Comparison of ENCODE assay signal across 14 cellular contexts in the genomic region with DNA sequence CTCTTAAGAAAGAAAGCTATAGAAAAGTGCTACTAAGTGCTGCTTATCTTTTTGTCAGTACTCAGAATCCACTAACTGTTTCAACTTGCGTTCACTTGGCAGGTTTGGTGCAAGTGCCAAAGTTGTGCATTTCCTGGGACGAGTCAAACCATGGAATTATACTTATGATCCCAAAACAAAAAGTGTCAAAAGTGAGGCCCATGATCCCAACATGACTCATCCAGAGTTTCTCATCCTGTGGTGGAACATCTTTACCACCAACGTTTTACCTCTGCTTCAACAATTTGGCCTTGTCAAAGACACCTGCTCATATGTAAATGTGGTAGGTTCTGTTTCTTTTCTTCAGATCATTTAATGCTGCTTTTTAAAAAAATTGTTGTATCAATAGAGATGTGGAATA.
"Had no signal": no experiment of that assay in that cellular context is flagged by ENCODE, and none has a peak within 500 bp of the region (broad histone marks: within the 10 kb centered on the region; RNA-seq: fewer than 3 reads in every experiment).

No MANE protein-coding gene starts in this region.

- H2AFZ ChIP-seq: neural progenitor cell had no signal

- ATAC-seq: activated naive CD4-positive, alpha-beta T cell treated with anti-CD3 and anti-CD28 coated beads, Interleukin-2, amount 50 U/mL, for 72 hours; body of pancreas; esophagus mucosa; heart left ventricle; left lung; stimulated activated naive CD8-positive, alpha-beta T cell treated with anti-CD3 and anti-CD28 coated beads, Interleukin-15, amount 100 ng/mL, for 72 hours had no signal

- H3K27ac ChIP-seq: body of pancreas, heart left ventricle, left lung, neural progenitor cell, ovary had no signal

- H3K4me3 ChIP-seq: body of pancreas, heart left ventricle, left lung, neural progenitor cell, ovary had no signal

- H3K27me3 Mint-ChIP-seq: stimulated activated naive CD8-positive, alpha-beta T cell treated with anti-CD3 and anti-CD28 coated beads, Interleukin-15, amount 100 ng/mL, for 72 hours had no signal

- H3K4me2 ChIP-seq: neural progenitor cell had no signal

- H3K4me3 Mint-ChIP-seq: neural progenitor cell; stimulated activated naive CD8-positive, alpha-beta T cell treated with anti-CD3 and anti-CD28 coated beads, Interleukin-15, amount 100 ng/mL, for 72 hours had no signal

- DNase-seq: activated CD4-positive, CD25-positive, alpha-beta regulatory T cell; activated effector memory CD4-positive, alpha-beta T cell treated with anti-CD3 and anti-CD28 coated beads, Interleukin-2, amount 50 U/mL, for 16 hours; amniotic stem cell; body of pancreas; heart left ventricle; left lung; mesendoderm; ovary; stimulated activated CD4-positive, alpha-beta T cell treated with anti-CD3 and anti-CD28 coated beads, Interleukin-4, amount 100 ng/mL, for 1 hour; stimulated activated naive CD8-positive, alpha-beta T cell treated with anti-CD3 and anti-CD28 coated beads, Interleukin-15, amount 100 ng/mL, for 72 hours; T-helper 2 cell had no signal

- H3K27ac Mint-ChIP-seq: neural progenitor cell; stimulated activated naive CD8-positive, alpha-beta T cell treated with anti-CD3 and anti-CD28 coated beads, Interleukin-15, amount 100 ng/mL, for 72 hours had no signal

- H3K9me3 ChIP-seq: left lung, ovary had no signal

- H3K4me1 Mint-ChIP-seq: neural progenitor cell had no signal

- H3K4me1 ChIP-seq: left lung, neural progenitor cell had no signal

- H3K27me3 ChIP-seq: body of pancreas, heart left ventricle, left lung, neural progenitor cell, ovary had no signal

- H3K9ac ChIP-seq: neural progenitor cell had no signal

- H3K36me3 ChIP-seq: neural progenitor cell, ovary had no signal
